Comparison of ENCODE assay signal across 14 cellular contexts in genomic region chr14:23361320-23361719, GRCh38. TPM values are rescaled to one million over a fixed set of nuclear protein-coding genes. Genes with fewer than 3 reads are reported as not detected.
DNase-seq lines count a peak whose midpoint lies in the region; ATAC-seq and TF ChIP-seq lines count a peak whose summit lies in the region.
"Had no signal": no experiment of that assay in that cellular context is flagged by ENCODE, and none has a peak within 500 bp of the region (broad histone marks: within the 10 kb centered on the region; RNA-seq: fewer than 3 reads in every experiment).

No MANE protein-coding gene starts in this region.

- DNase-seq in AG08396 (ENCODE audit: low spot score) (peak; percentile 85), HFFc6 (peak; percentile 73), epithelial cell of proximal tubule (ENCODE audit: low read depth) (peak; percentile 22), NCI-H345 treated with DMSO at 0.1 percent for 48 hours (lab: John Stamatoyannopoulos, UW; ENCODE audit: unreplicated experiment) (no peak)
- DNase-seq in naive thymus-derived CD4-positive, alpha-beta T cell: no peak
- DNase-seq in CD4-positive, alpha-beta memory T cell: no peak
- DNase-seq in stimulated activated CD4-positive, alpha-beta T cell treated with anti-CD3 and anti-CD28 coated beads, Interleukin-4, amount 100 ng/mL, for 1 hour: no peak
- DNase-seq: CD8-positive, alpha-beta T cell; NCI-H1092 treated with DMSO at 0.1 percent for 48 hours; stimulated activated CD4-positive, alpha-beta T cell treated with anti-CD3 and anti-CD28 coated beads, Interleukin-12 subunit alpha, Interleukin-12 subunit beta, amount 100 ng/mL, for 4 hours had no signal

- CTCF ChIA-PET in naive thymus-derived CD4-positive, alpha-beta T cell (lab: Charles Lee): interaction anchor here (1.4 kb wide), 1 partner anchor 93 kb away, joined by 3 read pairs; no protein-coding TSS in a partner anchor
- CTCF ChIA-PET in CD4-positive, alpha-beta memory T cell (lab: Charles Lee; ENCODE audit: partially characterized antibody): interaction anchor here (1.3 to 1.8 kb wide), 2 partner anchors 19 to 34 kb away, joined by 4 to 7 read pairs; no protein-coding TSS in a partner anchor

- no peaks in the 10 kb centered on the region for H3K9me3 Mint-ChIP-seq in HFFc6
- no peaks in the 10 kb centered on the region for H3K9me3 Mint-ChIP-seq in naive thymus-derived CD4-positive, alpha-beta T cell
- H3K9me3 Mint-ChIP-seq in CD4-positive, alpha-beta memory T cell: no peaks in the 10 kb centered on the region
- H3K9me3 Mint-ChIP-seq: CD8-positive, alpha-beta T cell; central memory CD8-positive, alpha-beta T cell had no signal

- peak overlapping the region; percentile 50 for H3K27ac ChIP-seq in muscle layer of duodenum (ENCODE audit: low read length)
- H3K27ac ChIP-seq in naive thymus-derived CD4-positive, alpha-beta T cell (ENCODE audit: low read depth, low read length): no peak overlapping the region
- no peak overlapping the region for H3K27ac ChIP-seq in CD4-positive, alpha-beta memory T cell (ENCODE audit: low read depth, low read length)
- H3K27ac ChIP-seq: hepatocyte had no signal

- POLR2A ChIA-PET in naive thymus-derived CD4-positive, alpha-beta T cell (lab: Charles Lee): no interaction called here
- POLR2A ChIA-PET in CD4-positive, alpha-beta memory T cell (lab: Charles Lee; ENCODE audit: partially characterized antibody): no interaction called here

- peak overlapping the region; percentile 95 for H3K27ac Mint-ChIP-seq in HFFc6
- no peak overlapping the region for H3K27ac Mint-ChIP-seq in naive thymus-derived CD4-positive, alpha-beta T cell
- peak overlapping the region in 1 of 7 donors; percentile 28 for H3K27ac Mint-ChIP-seq in CD4-positive, alpha-beta memory T cell
- H3K27ac Mint-ChIP-seq: CD8-positive, alpha-beta T cell had no signal

- TF ChIP-seq CTCF in HFFc6 (IDR thresholded peaks at IDR 0.05) (no peak), epithelial cell of proximal tubule (conservative IDR thresholded peaks at IDR 0.05; ENCODE audit: low read depth, low read length) (no peak)

- peaks cover 17% of the 10 kb centered on the region for H3K27me3 Mint-ChIP-seq in HFFc6 (ENCODE audit: insufficient read depth)
- peaks cover 9 to 18% (median 17%) of the 10 kb centered on the region in 5 donors for H3K27me3 Mint-ChIP-seq in naive thymus-derived CD4-positive, alpha-beta T cell
- H3K27me3 Mint-ChIP-seq in CD4-positive, alpha-beta memory T cell: peaks cover 15 to 20% of the 10 kb centered on the region in 2 donors

- ATAC-seq in naive thymus-derived CD4-positive, alpha-beta T cell: no peak
- ATAC-seq: CD8-positive, alpha-beta T cell had no signal

- H3K4me3 Mint-ChIP-seq in HFFc6: no peak overlapping the region
- H3K4me3 Mint-ChIP-seq in naive thymus-derived CD4-positive, alpha-beta T cell: no peak overlapping the region
- H3K4me3 Mint-ChIP-seq in CD4-positive, alpha-beta memory T cell: no peak overlapping the region
- H3K4me3 Mint-ChIP-seq: CD8-positive, alpha-beta T cell; central memory CD8-positive, alpha-beta T cell had no signal

- H3K4me1 Mint-ChIP-seq in HFFc6 (ENCODE audit: low read depth): peaks cover 19% of the 10 kb centered on the region
- peaks cover 0 to 5% (median 3%) of the 10 kb centered on the region in 7 donors for H3K4me1 Mint-ChIP-seq in naive thymus-derived CD4-positive, alpha-beta T cell
- no peaks in the 10 kb centered on the region for H3K4me1 Mint-ChIP-seq in CD4-positive, alpha-beta memory T cell

- intact Hi-C loops in naive thymus-derived CD4-positive, alpha-beta T cell (cut with micrococcal nuclease): no loop called here
- intact Hi-C loops in CD4-positive, alpha-beta memory T cell (cut with micrococcal nuclease): no loop called here

- no peaks in the 10 kb centered on the region for H3K36me3 Mint-ChIP-seq in HFFc6 (ENCODE audit: low read depth)
- H3K36me3 Mint-ChIP-seq in naive thymus-derived CD4-positive, alpha-beta T cell: no peaks in the 10 kb centered on the region
- H3K36me3 Mint-ChIP-seq in CD4-positive, alpha-beta memory T cell: no peaks in the 10 kb centered on the region
- H3K36me3 Mint-ChIP-seq: CD8-positive, alpha-beta T cell had no signal

- peaks cover 3 to 26% of the 10 kb centered on the region in 2 donors for H3K36me3 ChIP-seq in muscle layer of duodenum (ENCODE audit: control insufficient read depth in 1 of 2, insufficient read depth in 2 of 2, low read length in 2 of 2)
- H3K36me3 ChIP-seq in naive thymus-derived CD4-positive, alpha-beta T cell (ENCODE audit: control insufficient read depth in 2 of 3, insufficient read depth in 3 of 3, low read length in 3 of 3): no peaks in the 10 kb centered on the region
- H3K36me3 ChIP-seq in CD4-positive, alpha-beta memory T cell (ENCODE audit: insufficient read depth, low read length): no peaks in the 10 kb centered on the region

- H3K4me3 ChIP-seq in epithelial cell of proximal tubule (ENCODE audit: low read depth, low read length): no peak overlapping the region
- H3K4me3 ChIP-seq in muscle layer of duodenum (ENCODE audit: low read depth in 1 of 2, low read length in 2 of 2): no peak overlapping the region
- no peak overlapping the region for H3K4me3 ChIP-seq in naive thymus-derived CD4-positive, alpha-beta T cell (ENCODE audit: low read length)
- no peak overlapping the region for H3K4me3 ChIP-seq in CD4-positive, alpha-beta memory T cell (ENCODE audit: low read length in 2 of 2)
- H3K4me3 ChIP-seq: hepatocyte had no signal

- peaks cover 7 to 47% of the 10 kb centered on the region in 2 donors for H3K4me1 ChIP-seq in muscle layer of duodenum (ENCODE audit: control insufficient read depth in 1 of 2, insufficient read depth in 2 of 2, low read length in 2 of 2)
- H3K4me1 ChIP-seq in naive thymus-derived CD4-positive, alpha-beta T cell (ENCODE audit: control insufficient read depth in 2 of 2, insufficient read depth in 2 of 2, low read length in 2 of 2): no peaks in the 10 kb centered on the region
- no peaks in the 10 kb centered on the region for H3K4me1 ChIP-seq in CD4-positive, alpha-beta memory T cell (ENCODE audit: insufficient read depth, low read length)

- no peaks in the 10 kb centered on the region for H3K9me3 ChIP-seq in muscle layer of duodenum (ENCODE audit: control insufficient read depth in 1 of 2, low read length in 2 of 2)
- H3K9me3 ChIP-seq in naive thymus-derived CD4-positive, alpha-beta T cell (ENCODE audit: control insufficient read depth in 2 of 3, low read length in 3 of 3): no peaks in the 10 kb centered on the region
- no peaks in the 10 kb centered on the region for H3K9me3 ChIP-seq in CD4-positive, alpha-beta memory T cell (ENCODE audit: control insufficient read depth in 1 of 2, low read length in 2 of 2)

- no peaks in the 10 kb centered on the region for H3K27me3 ChIP-seq in muscle layer of duodenum (ENCODE audit: low read depth, low read length)
- no peaks in the 10 kb centered on the region for H3K27me3 ChIP-seq in naive thymus-derived CD4-positive, alpha-beta T cell (ENCODE audit: control insufficient read depth in 2 of 2, insufficient read depth in 2 of 2, low read length in 2 of 2)
- peaks cover 6% of the 10 kb centered on the region for H3K27me3 ChIP-seq in CD4-positive, alpha-beta memory T cell (ENCODE audit: insufficient read depth, low read length)
- H3K27me3 ChIP-seq: hepatocyte had no signal

RNA-seq across cellular contexts. Expression of gene EFS, which starts 3.7 kb away (rescaled TPM):
- total RNA-seq in HFFc6 (2021; fragmentation: NEBNext Ultra II Directional; extraction: Animal tissue kit (Norgen Biotek cat#: 25700)): 10 to 100 TPM in 5 of 6 experiments, 1 to 10 TPM in 1; 8.8 to 13.5 (median 12.3) TPM
- 5.0 and 15.2 TPM in 2 replicates for total RNA-seq in epithelial cell of proximal tubule
- not detected for total RNA-seq in naive thymus-derived CD4-positive, alpha-beta T cell
- polyA plus RNA-seq in naive thymus-derived CD4-positive, alpha-beta T cell: not detected
- not detected for total RNA-seq in CD4-positive, alpha-beta memory T cell
- polyA plus RNA-seq in CD4-positive, alpha-beta memory T cell: not detected
- total RNA-seq: activated CD8-positive, alpha-beta memory T cell treated with anti-CD3 and anti-CD28 coated beads for 36 hours; CD8-positive, alpha-beta T cell had no signal

RNA-seq across cellular contexts. Expression of gene SLC22A17, which starts 8.6 kb away (rescaled TPM):
- 10 to 100 TPM; 11.7 to 15.6 (median 13.1) TPM for total RNA-seq in HFFc6 (2021; fragmentation: NEBNext Ultra II Directional; extraction: Animal tissue kit (Norgen Biotek cat#: 25700))
- 4.3 and 7.3 TPM in 2 replicates for total RNA-seq in epithelial cell of proximal tubule
- total RNA-seq in naive thymus-derived CD4-positive, alpha-beta T cell: 10 to 100 TPM in 3 of 5 experiments, 1 to 10 TPM in 2; 1.9 to 30.0 (median 22.6) TPM
- 10 to 100 TPM in 1 of 2 donors, 1 to 10 TPM in 1; 9.7 to 10.8 TPM for polyA plus RNA-seq in naive thymus-derived CD4-positive, alpha-beta T cell
- 10 to 100 TPM; 19.8 to 21.1 TPM for total RNA-seq in CD4-positive, alpha-beta memory T cell
- 1 to 10 TPM; 2.9 to 3.9 TPM for polyA plus RNA-seq in CD4-positive, alpha-beta memory T cell

RNA-seq across cellular contexts. Expression of gene IL25, which starts 11.3 kb away (rescaled TPM):
- not detected for total RNA-seq in HFFc6 (2021; fragmentation: NEBNext Ultra II Directional; extraction: Animal tissue kit (Norgen Biotek cat#: 25700))
- not detected in 2 replicates for total RNA-seq in epithelial cell of proximal tubule
- not detected for total RNA-seq in naive thymus-derived CD4-positive, alpha-beta T cell
- not detected for polyA plus RNA-seq in naive thymus-derived CD4-positive, alpha-beta T cell
- not detected for total RNA-seq in CD4-positive, alpha-beta memory T cell
- not detected for polyA plus RNA-seq in CD4-positive, alpha-beta memory T cell
- total RNA-seq: activated CD8-positive, alpha-beta memory T cell treated with anti-CD3 and anti-CD28 coated beads for 36 hours; CD8-positive, alpha-beta T cell; hepatocyte had no signal
- polyA plus RNA-seq: hepatocyte had no signal

RNA-seq across cellular contexts. Expression of gene CMTM5, which starts 15.5 kb away (rescaled TPM):
- total RNA-seq in HFFc6 (2021; fragmentation: NEBNext Ultra II Directional; extraction: Animal tissue kit (Norgen Biotek cat#: 25700)): not detected
- not detected in 2 replicates for total RNA-seq in epithelial cell of proximal tubule
- not detected for total RNA-seq in naive thymus-derived CD4-positive, alpha-beta T cell
- not detected for polyA plus RNA-seq in naive thymus-derived CD4-positive, alpha-beta T cell
- not detected for total RNA-seq in CD4-positive, alpha-beta memory T cell
- polyA plus RNA-seq in CD4-positive, alpha-beta memory T cell: not detected
- total RNA-seq: activated CD8-positive, alpha-beta memory T cell treated with anti-CD3 and anti-CD28 coated beads for 36 hours; CD8-positive, alpha-beta T cell; hepatocyte had no signal

RNA-seq across cellular contexts. Expression of gene PABPN1, which starts 40.1 kb away (rescaled TPM):
- total RNA-seq in HFFc6 (2021; fragmentation: NEBNext Ultra II Directional; extraction: Animal tissue kit (Norgen Biotek cat#: 25700)): 100 to 1,000 TPM; 128 to 147 (median 137) TPM
- total RNA-seq in epithelial cell of proximal tubule: 62.2 and 79.9 TPM in 2 replicates
- 100 to 1,000 TPM; 176 to 213 (median 196) TPM for total RNA-seq in naive thymus-derived CD4-positive, alpha-beta T cell
- polyA plus RNA-seq in naive thymus-derived CD4-positive, alpha-beta T cell: 10 to 100 TPM; 57.5 to 94.5 TPM
- total RNA-seq in CD4-positive, alpha-beta memory T cell: 100 to 1,000 TPM; 194 to 196 TPM
- 100 to 1,000 TPM in 1 of 2 donors, 10 to 100 TPM in 1; 91.7 to 125 TPM for polyA plus RNA-seq in CD4-positive, alpha-beta memory T cell

Comparison
In these comparisons a context has a peak if more than half of its experiments do, and no peak if none do; other contexts are left out.
1. DNase-seq: peak in AG08396 (single experiment), HFFc6 (single experiment) and epithelial cell of proximal tubule (single experiment); none in NCI-H345 treated with DMSO at 0.1 percent for 48 hours (single experiment), naive thymus-derived CD4-positive, alpha-beta T cell (0 of 9), CD4-positive, alpha-beta memory T cell (0 of 5) and stimulated activated CD4-positive, alpha-beta T cell treated with anti-CD3 and anti-CD28 coated beads, Interleukin-4, amount 100 ng/mL, for 1 hour (single experiment).